Comparison of ENCODE assay signal across 15 cellular contexts in the genomic region with DNA sequence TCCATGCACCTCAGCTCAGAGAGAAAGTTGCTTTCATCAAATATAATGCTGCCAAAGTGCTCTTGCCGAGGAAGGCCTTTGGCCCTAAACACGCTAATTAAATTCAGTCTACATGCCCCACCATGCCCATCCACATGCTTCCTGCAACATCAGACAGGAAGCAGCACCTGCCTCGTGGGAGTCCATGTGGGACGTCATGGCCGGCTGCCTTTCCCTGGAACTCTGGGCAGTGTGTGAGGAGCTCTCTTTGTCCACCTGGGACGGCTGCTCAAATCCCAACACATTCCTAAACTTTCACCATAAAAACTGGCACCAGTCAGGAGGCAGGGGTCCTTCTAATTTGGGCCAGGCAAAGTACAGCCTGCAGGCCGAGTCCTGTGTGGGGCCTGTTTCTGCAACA. TPM values are rescaled to one million over a fixed set of nuclear protein-coding genes. Genes with fewer than 3 reads are reported as not detected.
DNase-seq lines count a peak whose midpoint lies in the region; ATAC-seq, FAIRE-seq and TF ChIP-seq lines count a peak whose summit lies in the region.
"Had no signal": no experiment of that assay in that cellular context is flagged by ENCODE, and none has a peak within 500 bp of the region (broad histone marks: within the 10 kb centered on the region; RNA-seq: fewer than 3 reads in every experiment).

No MANE protein-coding gene starts in this region.

- no peak for ATAC-seq in GM21360 (IDR thresholded peaks at IDR 0.05; ENCODE audit: unreplicated experiment)
- no peak for ATAC-seq in GM18868 (IDR thresholded peaks at IDR 0.05; ENCODE audit: unreplicated experiment)
- ATAC-seq: pancreas had no signal

- peak overlapping the region; percentile 97 for H3K27ac Mint-ChIP-seq in activated CD4-positive, alpha-beta T cell treated with anti-CD3 and anti-CD28 coated beads, Interleukin-2, amount 10 ng/mL, durations not matched to agents 7 days and 5 days
- peak overlapping the region; percentile 81 for H3K27ac Mint-ChIP-seq in activated T-helper 1 cell treated with anti-CD3 and anti-CD28 coated beads, Interleukin-12 subunit alpha, Interleukin-12 subunit beta, Interleukin-2, Interleukin-4 antibody, amounts not matched to agents 30 ng/mL and 10 ng/mL and 1 ng/mL, durations not matched to agents 14 hours and 24 hours and 36 hours

- CTCF ChIA-PET in activated CD4-positive, alpha-beta T cell treated with anti-CD3 and anti-CD28 coated beads, Interleukin-2, amount 10 ng/mL, durations not matched to agents 7 days and 5 days (lab: Charles Lee) = interaction anchor here (0.7 to 5.3 kb wide), 7 partner anchors 9 to 149 kb away, joined by 3 to 22 read pairs (median 4); partner anchors contain the start of gene ANKRD39

- no peak for TF ChIP-seq POLR2A in GM12891 (IDR thresholded peaks at IDR 0.05; ENCODE audit: low read depth, low read length)

- H3K27me3 Mint-ChIP-seq in activated CD4-positive, alpha-beta T cell treated with anti-CD3 and anti-CD28 coated beads, Interleukin-2, amount 10 ng/mL, durations not matched to agents 7 days and 5 days = no peaks in the 10 kb centered on the region
- no peaks in the 10 kb centered on the region for H3K27me3 Mint-ChIP-seq in activated T-helper 1 cell treated with anti-CD3 and anti-CD28 coated beads, Interleukin-12 subunit alpha, Interleukin-12 subunit beta, Interleukin-2, Interleukin-4 antibody, amounts not matched to agents 30 ng/mL and 10 ng/mL and 1 ng/mL, durations not matched to agents 14 hours and 24 hours and 36 hours (ENCODE audit: insufficient read depth)

- H3K4me1 Mint-ChIP-seq in activated CD4-positive, alpha-beta T cell treated with anti-CD3 and anti-CD28 coated beads, Interleukin-2, amount 10 ng/mL, durations not matched to agents 7 days and 5 days = peaks cover 88% of the 10 kb centered on the region
- H3K4me1 Mint-ChIP-seq in activated T-helper 1 cell treated with anti-CD3 and anti-CD28 coated beads, Interleukin-12 subunit alpha, Interleukin-12 subunit beta, Interleukin-2, Interleukin-4 antibody, amounts not matched to agents 30 ng/mL and 10 ng/mL and 1 ng/mL, durations not matched to agents 14 hours and 24 hours and 36 hours (ENCODE audit: low read depth) = peaks cover 74% of the 10 kb centered on the region

- peak overlapping the region; percentile 61 for H3K4me3 Mint-ChIP-seq in activated CD4-positive, alpha-beta T cell treated with anti-CD3 and anti-CD28 coated beads, Interleukin-2, amount 10 ng/mL, durations not matched to agents 7 days and 5 days
- peak overlapping the region; percentile 51 for H3K4me3 Mint-ChIP-seq in activated T-helper 1 cell treated with anti-CD3 and anti-CD28 coated beads, Interleukin-12 subunit alpha, Interleukin-12 subunit beta, Interleukin-2, Interleukin-4 antibody, amounts not matched to agents 30 ng/mL and 10 ng/mL and 1 ng/mL, durations not matched to agents 14 hours and 24 hours and 36 hours

- intact Hi-C loops in activated T-helper 1 cell treated with anti-CD3 and anti-CD28 coated beads, Interleukin-12 subunit alpha, Interleukin-12 subunit beta, Interleukin-2, Interleukin-4 antibody, amounts not matched to agents 30 ng/mL and 10 ng/mL and 1 ng/mL, durations not matched to agents 14 hours and 24 hours and 36 hours (cut with micrococcal nuclease) = loop anchor here (5.0 kb wide), 2 partner anchors 201 to 326 kb away; partner anchors contain the start of genes CNNM4 and KANSL3
- intact Hi-C loops in posterior vena cava (cut with DNase I) = loop anchor here in 1 of 2 donors (5.0 kb wide), 1 partner anchor 51 kb away; no protein-coding TSS in a partner anchor

- no peaks in the 10 kb centered on the region for H3K9me3 Mint-ChIP-seq in activated CD4-positive, alpha-beta T cell treated with anti-CD3 and anti-CD28 coated beads, Interleukin-2, amount 10 ng/mL, durations not matched to agents 7 days and 5 days
- H3K9me3 Mint-ChIP-seq in activated T-helper 1 cell treated with anti-CD3 and anti-CD28 coated beads, Interleukin-12 subunit alpha, Interleukin-12 subunit beta, Interleukin-2, Interleukin-4 antibody, amounts not matched to agents 30 ng/mL and 10 ng/mL and 1 ng/mL, durations not matched to agents 14 hours and 24 hours and 36 hours = no peaks in the 10 kb centered on the region

- FAIRE-seq in GM12891 (lab: Jason Lieb, UNC) = peak; percentile 20
- FAIRE-seq: GM18507, pancreas had no signal

- no peak for DNase-seq in activated CD4-positive, alpha-beta T cell treated with anti-CD3 and anti-CD28 coated beads, Interleukin-2, amount 10 ng/mL, durations not matched to agents 7 days and 5 days
- DNase-seq in activated CD4-positive, alpha-beta T cell treated with anti-CD3 and anti-CD28 coated beads for 1 hour = no peak
- no peak for DNase-seq in GM12891 (ENCODE audit: insufficient read length, low spot score)
- DNase-seq in activated T-helper 1 cell treated with anti-CD3 and anti-CD28 coated beads, Interleukin-12 subunit alpha, Interleukin-12 subunit beta, Interleukin-2, Interleukin-4 antibody, amounts not matched to agents 30 ng/mL and 10 ng/mL and 1 ng/mL, durations not matched to agents 14 hours and 24 hours and 36 hours (ENCODE audit: low spot score) = no peak
- peak; percentile 48 for DNase-seq in posterior vena cava (ENCODE audit: low spot score)
- no peak for DNase-seq in NCI-H1092 (lab: John Stamatoyannopoulos, UW)
- DNase-seq: H7, mesenchymal stem cell, pancreas had no signal

- POLR2A ChIA-PET in activated CD4-positive, alpha-beta T cell treated with anti-CD3 and anti-CD28 coated beads, Interleukin-2, amount 10 ng/mL, durations not matched to agents 7 days and 5 days (lab: Charles Lee) = interaction anchor here (0.5 to 0.9 kb wide), 4 partner anchors 106 to 657 kb away, joined by 3 to 6 read pairs (median 3); partner anchors contain the start of genes ANKRD36, ANKRD39 and CNNM3

- H3K36me3 Mint-ChIP-seq in activated CD4-positive, alpha-beta T cell treated with anti-CD3 and anti-CD28 coated beads, Interleukin-2, amount 10 ng/mL, durations not matched to agents 7 days and 5 days (ENCODE audit: low read depth) = peaks cover 4% of the 10 kb centered on the region
- H3K36me3 Mint-ChIP-seq in activated T-helper 1 cell treated with anti-CD3 and anti-CD28 coated beads, Interleukin-12 subunit alpha, Interleukin-12 subunit beta, Interleukin-2, Interleukin-4 antibody, amounts not matched to agents 30 ng/mL and 10 ng/mL and 1 ng/mL, durations not matched to agents 14 hours and 24 hours and 36 hours (ENCODE audit: low read depth) = no peaks in the 10 kb centered on the region

TF ChIP-seq in GM12891, 5 proteins besides CTCF, POLR2A, EP300 and RAD21:
- no peak for TF ChIP-seq SPI1 (IDR thresholded peaks at IDR 0.05; ENCODE audit: low read depth, low read length)
- no peak for TF ChIP-seq POLR2AphosphoS5 (IDR thresholded peaks at IDR 0.05; ENCODE audit: low read depth, low read length)

RNA-seq across cellular contexts. Expression of gene FAM178B, which starts 23.1 kb away (rescaled TPM):
- total RNA-seq in activated CD4-positive, alpha-beta T cell treated with anti-CD3 and anti-CD28 coated beads, Interleukin-2, amount 10 ng/mL, durations not matched to agents 7 days and 5 days = under 1 TPM; 0.47 to 0.79 TPM
- not detected for polyA plus RNA-seq in GM12891 (2012; ENCODE audit: low read depth, missing spikeins)
- total RNA-seq in activated T-helper 1 cell treated with anti-CD3 and anti-CD28 coated beads, Interleukin-12 subunit alpha, Interleukin-12 subunit beta, Interleukin-2, Interleukin-4 antibody, amounts not matched to agents 30 ng/mL and 10 ng/mL and 1 ng/mL, durations not matched to agents 14 hours and 24 hours and 36 hours = not detected in 2 replicates
- 1 to 10 TPM in 1 of 2 donors, under 1 TPM in 1; 0.38 to 1.2 TPM for total RNA-seq in posterior vena cava
- total RNA-seq: dermis microvascular lymphatic vessel endothelial cell, G401, HT1080, pancreas had no signal
- polyA plus RNA-seq: pancreas had no signal
